In genomic region chr22:22348815-22349454, GRCh38 we compare ENCODE assay signal across 11 cellular contexts.
DNase-seq lines count a peak whose midpoint lies in the region; ATAC-seq and TF ChIP-seq lines count a peak whose summit lies in the region.
"Had no signal": no experiment of that assay in that cellular context is flagged by ENCODE, and none has a peak within 500 bp of the region (broad histone marks: within the 10 kb centered on the region; RNA-seq: fewer than 3 reads in every experiment).

No MANE protein-coding gene starts in this region.

- H2BK15ac ChIP-seq in IMR-90 (ENCODE audit: low read depth, low read length), result no peak overlapping the region

- H3K4me1 ChIP-seq in BLaER1 (peaks cover 85% of the 10 kb centered on the region), IMR-90 (ENCODE audit: control insufficient read depth, insufficient read depth, low read length) (no peaks in the 10 kb centered on the region)

- H3K18ac ChIP-seq in IMR-90 (ENCODE audit: low read depth, low read length), result no peak overlapping the region

- H3K4me2 ChIP-seq in BLaER1 (peak overlapping the region; percentile 27), IMR-90 (ENCODE audit: low read depth, low read length) (no peak overlapping the region)

- H3K9me3 ChIP-seq in BLaER1, result no peaks in the 10 kb centered on the region
- no peaks in the 10 kb centered on the region for H3K9me3 ChIP-seq in IMR-90 (ENCODE audit: control insufficient read depth, insufficient read depth, low read length)

- H3K27ac ChIP-seq in BLaER1 (no peak overlapping the region), IMR-90 (ENCODE audit: insufficient read depth, low read length) (no peak overlapping the region), cingulate gyrus (ENCODE audit: low read depth, low read length) (peak overlapping the region; percentile 48), substantia nigra (ENCODE audit: low read depth, low read length, poor library complexity, severe bottlenecking) (peak overlapping the region; percentile 94)

- H4K8ac ChIP-seq in IMR-90 (ENCODE audit: low read depth in 2 of 2, low read length in 2 of 2), result no peak overlapping the region

- POLR2A ChIA-PET in IMR-90 (lab: Charles Lee; ENCODE audit: unreplicated experiment), result no interaction called here

- TF ChIP-seq CTCF in IMR-90 (conservative IDR thresholded peaks at IDR 0.05; ENCODE audit: low read depth, low read length), result no peak

- dilution Hi-C loops in IMR-90 (cut with HindIII; ENCODE audit: low sequenced_read_pairs, unreplicated experiment), result no loop called here

- H3K9ac ChIP-seq in BLaER1, result no peak overlapping the region
- H3K9ac ChIP-seq in IMR-90 (ENCODE audit: low read depth, low read length), result no peak overlapping the region

- H3K9me1 ChIP-seq in IMR-90 (ENCODE audit: insufficient read depth, low read length), result no peaks in the 10 kb centered on the region

- BruUV-seq in IMR-90 (replicated peaks; lab: Mats Ljungman, UMichigan), result no TSS peak

- H3K56ac ChIP-seq in IMR-90 (ENCODE audit: extremely low read depth, insufficient read depth, low read length), result no peak overlapping the region

- CTCF ChIA-PET in IMR-90 (lab: Yijun Ruan, JAX), result no interaction called here

- no peaks in the 10 kb centered on the region for H3K36me3 ChIP-seq in BLaER1
- no peaks in the 10 kb centered on the region for H3K36me3 ChIP-seq in IMR-90 (ENCODE audit: control insufficient read depth, insufficient read depth, low read length)

- no peak overlapping the region for H4K5ac ChIP-seq in IMR-90 (ENCODE audit: low read depth, low read length)

- no peak overlapping the region for H2BK5ac ChIP-seq in IMR-90 (ENCODE audit: low read depth, low read length, poor library complexity, severe bottlenecking)

- TF ChIP-seq POLR2A in IMR-90 (IDR thresholded peaks at IDR 0.05; ENCODE audit: low read depth, low read length), result no peak

- ATAC-seq in IMR-90 (ENCODE audit: low read depth) (no peak), GM18873 (IDR thresholded peaks at IDR 0.05; ENCODE audit: low FRiP score, unreplicated experiment) (no peak), GM19395 (IDR thresholded peaks at IDR 0.05; ENCODE audit: unreplicated experiment) (no peak)

- H3K23ac ChIP-seq in IMR-90 (ENCODE audit: low read depth, low read length), result no peak overlapping the region

- DNase-seq in IMR-90 (no peak), substantia nigra (lab: John Stamatoyannopoulos, UW) (no peak), DMS53 (lab: John Stamatoyannopoulos, UW) (no peak)
- DNase-seq: 8988T; CD4-positive, alpha-beta T cell; DMS79 treated with DMSO at 0.1 percent for 48 hours; EL had no signal

- H2BK120ac ChIP-seq in IMR-90 (ENCODE audit: low read depth, low read length), result no peak overlapping the region

- H3K14ac ChIP-seq in IMR-90 (replicated peaks; ENCODE audit: low read depth, low read length), result no peak overlapping the region

- WGBS in IMR-90 (ENCODE audit: extremely low coverage in 2 of 2, insufficient read length in 1 of 2), 2 experiments, result 17% methylated on average over 2 of the region's 6 CpGs; no CpG with 5 or more reads in 1 of the 2 experiments

- in situ Hi-C loops in IMR-90 (cut with MboI; ENCODE audit: low sequenced_read_pairs), result loop anchor here (5.0 kb wide), 1 partner anchor 48 kb away; no protein-coding TSS in a partner anchor

- intact Hi-C loops in IMR-90 (cut with micrococcal nuclease), result no loop called here

- H3K79me1 ChIP-seq in IMR-90 (ENCODE audit: low read depth in 1 of 2, low read length in 2 of 2), result no peaks in the 10 kb centered on the region

- no peak overlapping the region for H2AK5ac ChIP-seq in IMR-90 (ENCODE audit: low read depth, low read length)

- no peak for TF ChIP-seq RAD21 in IMR-90 (IDR thresholded peaks at IDR 0.05; ENCODE audit: low read length)

- peak overlapping the region; percentile 21 for H2AFZ ChIP-seq in IMR-90 (replicated peaks; ENCODE audit: low read length, poor library complexity)

- H3K27me3 ChIP-seq in BLaER1, result 0 out of 2 replicates have a peak, but pooled peaks cover 14% of the 10 kb centered on the region
- H3K27me3 ChIP-seq in IMR-90 (ENCODE audit: control insufficient read depth, insufficient read depth, low read length), result peaks cover 38% of the 10 kb centered on the region

- no peak overlapping the region for H2BK20ac ChIP-seq in IMR-90 (ENCODE audit: low read depth, low read length)

- no peak overlapping the region for H3K4ac ChIP-seq in IMR-90 (ENCODE audit: low read depth, low read length)

- no peak overlapping the region for H3K4me3 ChIP-seq in BLaER1
- no peak overlapping the region for H3K4me3 ChIP-seq in IMR-90 (ENCODE audit: insufficient read depth, low read depth, low read length)

- H2AK9ac ChIP-seq in IMR-90 (replicated peaks; ENCODE audit: low read depth, low read length, poor library complexity), result no peak overlapping the region

- H4K20me1 ChIP-seq in BLaER1, result no peaks in the 10 kb centered on the region
- H4K20me1 ChIP-seq in IMR-90 (ENCODE audit: insufficient read depth, low read length), result no peaks in the 10 kb centered on the region

- no peak overlapping the region for H4K91ac ChIP-seq in IMR-90 (ENCODE audit: insufficient read depth, low read depth, low read length)

TF ChIP-seq in IMR-90, 13 proteins besides CTCF, POLR2A, EP300 and RAD21:
- TF ChIP-seq FOS (IDR thresholded peaks at IDR 0.05; ENCODE audit: low read depth, low read length) (no peak), MAZ (IDR thresholded peaks at IDR 0.05; ENCODE audit: borderline replicate concordance, low read depth, low read length) (no peak), RFX5 (IDR thresholded peaks at IDR 0.05; ENCODE audit: low read depth, low read length) (no peak), SMC3 (IDR thresholded peaks at IDR 0.05; ENCODE audit: low read depth, low read length) (no peak), USF2 (IDR thresholded peaks at IDR 0.05; ENCODE audit: low read depth, low read length) (no peak), CHD1 (IDR thresholded peaks at IDR 0.05; ENCODE audit: low read depth, low read length) (no peak), ELK1 (IDR thresholded peaks at IDR 0.05; ENCODE audit: borderline replicate concordance, low read depth, low read length) (no peak), NFE2L2 (IDR thresholded peaks at IDR 0.05; ENCODE audit: low read depth, low read length) (no peak), BHLHE40 (IDR thresholded peaks at IDR 0.05; ENCODE audit: low read depth, low read length) (no peak), CEBPB (IDR thresholded peaks at IDR 0.05; ENCODE audit: low read depth, low read length) (no peak), RCOR1 (IDR thresholded peaks at IDR 0.05; ENCODE audit: insufficient replicate concordance, low read length) (no peak)

Comparison
In these comparisons a context has a peak if more than half of its experiments do, and no peak if none do; other contexts are left out.
1. H3K27ac ChIP-seq: peak in cingulate gyrus (single experiment) and substantia nigra (single experiment); none in BLaER1 (single experiment) and IMR-90 (single experiment).